14 cellular contexts compared by ENCODE assay signal in genomic region chr10:126240483-126240882, GRCh38.
DNase-seq lines count a peak whose midpoint lies in the region; ATAC-seq and TF ChIP-seq lines count a peak whose summit lies in the region.
"Had no signal": no experiment of that assay in that cellular context is flagged by ENCODE, and none has a peak within 500 bp of the region (broad histone marks: within the 10 kb centered on the region; RNA-seq: fewer than 3 reads in every experiment).

No MANE protein-coding gene starts in this region.

- H3K4me3 ChIP-seq in endodermal cell (ENCODE audit: low read length) = no peak overlapping the region
- H3K4me3 ChIP-seq: adrenal gland, ovary had no signal

- H3K36me3 ChIP-seq in endodermal cell (ENCODE audit: control insufficient read depth, insufficient read depth, low read length) = no peaks in the 10 kb centered on the region
- H3K36me3 ChIP-seq: adrenal gland, ovary had no signal

- no peaks in the 10 kb centered on the region for H3K9me3 ChIP-seq in endodermal cell (ENCODE audit: control insufficient read depth, low read length)
- H3K9me3 ChIP-seq: adrenal gland, ovary, SK-N-SH had no signal

- no peak overlapping the region for H3K9ac ChIP-seq in endodermal cell (ENCODE audit: extremely low read depth, low read length, poor library complexity, severe bottlenecking)
- H3K9ac ChIP-seq: SK-N-SH had no signal

- H3K27me3 ChIP-seq in endodermal cell (ENCODE audit: control insufficient read depth, insufficient read depth, low read length, poor library complexity, severe bottlenecking) = no peaks in the 10 kb centered on the region
- H3K27me3 ChIP-seq: adrenal gland, ovary had no signal

- intact Hi-C loops in natural killer cell (cut with micrococcal nuclease) = no loop called here

- H3K27ac Mint-ChIP-seq in endodermal cell = no peak overlapping the region
- H3K27ac Mint-ChIP-seq in natural killer cell = no peak overlapping the region

- H3K27ac ChIP-seq in endodermal cell (ENCODE audit: low read depth, low read length) = peak overlapping the region; percentile 61
- H3K27ac ChIP-seq: adrenal gland had no signal

- no peak overlapping the region for H3K4me3 Mint-ChIP-seq in endodermal cell
- no peak overlapping the region for H3K4me3 Mint-ChIP-seq in natural killer cell

- H3K4me1 ChIP-seq in endodermal cell (ENCODE audit: control insufficient read depth, insufficient read depth, low read length) = no peaks in the 10 kb centered on the region
- H3K4me1 ChIP-seq: adrenal gland had no signal

- TF ChIP-seq CTCF in endodermal cell (conservative IDR thresholded peaks at IDR 0.05) = no peak
- TF ChIP-seq CTCF in GM13977 (IDR thresholded peaks at IDR 0.05; ENCODE audit: extremely low read depth, insufficient read depth, missing control alignments) = no peak
- TF ChIP-seq CTCF in natural killer cell (IDR thresholded peaks at IDR 0.05) = no peak

- no peaks in the 10 kb centered on the region for H3K27me3 Mint-ChIP-seq in endodermal cell (ENCODE audit: insufficient read depth)
- peaks cover 2 to 5% of the 10 kb centered on the region in 2 donors for H3K27me3 Mint-ChIP-seq in natural killer cell (ENCODE audit: low read depth in 2 of 2)

- in situ Hi-C loops in GM13977 (cut with MboI; ENCODE audit: low pct_unique_long_range_greater_than_20kb, low sequenced_read_pairs, unreplicated experiment) = no loop called here

- ATAC-seq in HG03108 (IDR thresholded peaks at IDR 0.05; ENCODE audit: unreplicated experiment) = no peak
- no peak for ATAC-seq in natural killer cell
- ATAC-seq: left lobe of liver had no signal

- WGBS in endodermal cell (ENCODE audit: insufficient coverage in 1 of 2, insufficient read length in 1 of 2), 2 experiments = 82 to 86% methylated on average over 8 of the region's 8 CpGs

- H3K36me3 Mint-ChIP-seq in endodermal cell (ENCODE audit: low read depth) = no peaks in the 10 kb centered on the region
- H3K36me3 Mint-ChIP-seq in natural killer cell = no peaks in the 10 kb centered on the region

- peak; percentile 34 for DNase-seq in DMS153 treated with DMSO at 0.1 percent for 48 hours (lab: John Stamatoyannopoulos, UW; ENCODE audit: unreplicated experiment)
- DNase-seq in NCI-H345 (lab: John Stamatoyannopoulos, UW) = peak; percentile 63
- DNase-seq in endodermal cell = peak; percentile 32
- peak in 42 of 56 donors; percentile 13 to 74 (median 47) for DNase-seq in nucleus accumbens (lab: John Stamatoyannopoulos, UW)
- DNase-seq in GM13977 (ENCODE audit: low spot score) = no peak
- DNase-seq in dedifferentiated amniotic fluid mesenchymal stem cell (ENCODE audit: extremely low spot score) = no peak
- DNase-seq in natural killer cell = no peak
- DNase-seq: adrenal gland; HCEC 1CT; ovary; SK-N-SH; stimulated activated CD4-positive, alpha-beta T cell treated with anti-CD3 and anti-CD28 coated beads, Interleukin-2, amount 100 ng/mL, for 24 hours had no signal

- H3K9me3 Mint-ChIP-seq in endodermal cell (no peaks in the 10 kb centered on the region), natural killer cell (peaks cover 0 to 2% of the 10 kb centered on the region in 2 donors)

- H3K4me1 Mint-ChIP-seq in endodermal cell = no peaks in the 10 kb centered on the region
- H3K4me1 Mint-ChIP-seq in natural killer cell = no peaks in the 10 kb centered on the region

Comparison
In these comparisons a context has a peak if more than half of its experiments do, and no peak if none do; other contexts are left out.
1. DNase-seq: peak in DMS153 treated with DMSO at 0.1 percent for 48 hours (single experiment), NCI-H345 (single experiment), endodermal cell (single experiment) and nucleus accumbens (42 of 56); none in GM13977 (single experiment), dedifferentiated amniotic fluid mesenchymal stem cell (single experiment) and natural killer cell (single experiment).